ENCODE assay signal across 10 cellular contexts in genomic region chr14:52052289-52052943, GRCh38. TPM values are rescaled to one million over a fixed set of nuclear protein-coding genes. Genes with fewer than 3 reads are reported as not detected.
DNase-seq lines count a peak whose midpoint lies in the region; ATAC-seq and TF ChIP-seq lines count a peak whose summit lies in the region.
"Had no signal": no experiment of that assay in that cellular context is flagged by ENCODE, and none has a peak within 500 bp of the region (broad histone marks: within the 10 kb centered on the region; RNA-seq: fewer than 3 reads in every experiment).

No MANE protein-coding gene starts in this region.

- H3K4me3 ChIP-seq in retinal pigment epithelial cell (ENCODE audit: low read length), result no peak overlapping the region

- H3K4me1 Mint-ChIP-seq in brain, result peaks cover 24% of the 10 kb centered on the region

- H3K9me3 Mint-ChIP-seq in brain, result no peaks in the 10 kb centered on the region

- ATAC-seq in left ventricle myocardium superior, result peak; percentile 45
- ATAC-seq in GM21367 (IDR thresholded peaks at IDR 0.05; ENCODE audit: unreplicated experiment), result no peak

- H3K4me3 Mint-ChIP-seq in brain, result peak overlapping the region in 2 of 5 experiments; percentile 40 to 63

- intact Hi-C loops in left ventricle myocardium superior (cut with micrococcal nuclease), result no loop called here

- peak overlapping the region in 3 of 5 experiments; percentile 51 to 89 (median 78) for H3K27ac Mint-ChIP-seq in brain

- no peak overlapping the region for H3K27ac ChIP-seq in caudate nucleus (ENCODE audit: low read depth, low read length)
- H3K27ac ChIP-seq: WERI-Rb-1 had no signal

- peaks cover 4% of the 10 kb centered on the region for H3K27me3 Mint-ChIP-seq in brain

- TF ChIP-seq CTCF in brain (conservative IDR thresholded peaks at IDR 0.05), result no peak
- TF ChIP-seq CTCF in retinal pigment epithelial cell (conservative IDR thresholded peaks at IDR 0.05; ENCODE audit: low read depth, low read length), result no peak

- no peaks in the 10 kb centered on the region for H3K36me3 Mint-ChIP-seq in brain

- DNase-seq in AG08396 (ENCODE audit: low spot score) (peak; percentile 52), left ventricle myocardium superior (no peak), retinal pigment epithelial cell (ENCODE audit: low read depth) (peak; percentile 83), SIG-M5 treated with dmso at 0.1 percent for 504 hours (lab: John Stamatoyannopoulos, UW; ENCODE audit: unreplicated experiment) (no peak), NCI-H187 (lab: John Stamatoyannopoulos, UW) (no peak), caudate nucleus (lab: John Stamatoyannopoulos, UW) (no peak)
- DNase-seq: ACHN, WERI-Rb-1 had no signal

RNA-seq across cellular contexts. Expression of gene NID2, which starts 16.4 kb away (rescaled TPM):
- 6.1 TPM for polyA plus RNA-seq in brain (ENCODE audit: insufficient read depth, low read depth, low replicate concordance)
- total RNA-seq in left ventricle myocardium superior, result 41.3 TPM

Comparison
In these comparisons a context has a peak if more than half of its experiments do, and no peak if none do; other contexts are left out.
1. DNase-seq: peak in AG08396 (single experiment) and retinal pigment epithelial cell (single experiment); none in left ventricle myocardium superior (single experiment), SIG-M5 treated with dmso at 0.1 percent for 504 hours (single experiment), NCI-H187 (0 of 2) and caudate nucleus (0 of 61).